Comparison of ENCODE assay signal across 27 cellular contexts in the genomic region with DNA sequence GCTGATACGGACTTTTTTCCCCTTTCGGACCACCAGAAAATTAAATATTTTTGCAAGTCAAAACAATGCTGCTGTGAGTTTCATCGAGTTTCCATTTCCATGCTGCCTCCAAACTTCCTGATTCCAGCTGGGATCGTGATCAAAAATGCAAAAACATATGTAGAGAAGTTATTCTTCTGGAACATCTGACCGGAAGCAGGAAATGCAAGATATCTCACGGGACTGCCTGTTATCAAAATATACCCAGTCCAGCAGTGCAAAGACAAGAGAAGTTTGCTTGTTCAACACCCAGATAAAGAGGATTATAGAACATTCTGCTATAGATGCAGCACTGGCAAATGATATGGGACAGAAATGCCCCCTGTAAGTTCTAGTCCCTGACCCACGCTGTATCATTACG.
A peak's percentile ranks its signal among the peaks of the same experiment; 100 is the strongest.
DNase-seq lines count a peak whose midpoint lies in the region; ATAC-seq and TF ChIP-seq lines count a peak whose summit lies in the region.
"Had no signal": no experiment of that assay in that cellular context is flagged by ENCODE, and none has a peak within 500 bp of the region (broad histone marks: within the 10 kb centered on the region; RNA-seq: fewer than 3 reads in every experiment).

No MANE protein-coding gene starts in this region.

- no peaks in the 10 kb centered on the region for H3K9me2 ChIP-seq in SK-N-SH
- H3K9me2 ChIP-seq in hepatocyte (replicated peaks; ENCODE audit: insufficient read depth) = no peaks in the 10 kb centered on the region

- no peak overlapping the region for H3K9ac ChIP-seq in SK-N-SH
- H3K9ac ChIP-seq: parathyroid adenoma had no signal

- H3K79me2 ChIP-seq in SK-N-SH (ENCODE audit: insufficient read depth) = no peaks in the 10 kb centered on the region
- no peaks in the 10 kb centered on the region for H3K79me2 ChIP-seq in hepatocyte
- H3K79me2 ChIP-seq: parathyroid adenoma had no signal

- H3K4me2 ChIP-seq in SK-N-SH (0 out of 2 replicates have a peak overlapping the region, but pooled peaks have one; percentile 7), hepatocyte (no peak overlapping the region)

- H3K36me3 ChIP-seq in SK-N-SH (replicated peaks in 1 of 2; ENCODE audit: control insufficient read depth in 1 of 2, insufficient read depth in 2 of 2, low read length in 1 of 2) (no peaks in the 10 kb centered on the region), hepatocyte (replicated peaks; ENCODE audit: insufficient read depth, low read depth) (no peaks in the 10 kb centered on the region), thoracic aorta (no peaks in the 10 kb centered on the region)
- H3K36me3 ChIP-seq: esophagus squamous epithelium, left lung, spleen, transverse colon, WERI-Rb-1 had no signal

- peaks cover 4% of the 10 kb centered on the region for H3F3A ChIP-seq in SK-N-SH (replicated peaks; ENCODE audit: insufficient read depth)

- TF ChIP-seq CTCF in SK-N-SH (IDR thresholded peaks at IDR 0.05) = no peak
- no peak for TF ChIP-seq CTCF in choroid plexus epithelial cell (conservative IDR thresholded peaks at IDR 0.05; ENCODE audit: low read depth, low read length)
- no peak for TF ChIP-seq CTCF in hepatocyte (IDR thresholded peaks at IDR 0.05; ENCODE audit: poor library complexity)
- no peak for TF ChIP-seq CTCF in thoracic aorta (IDR thresholded peaks at IDR 0.05)
- TF ChIP-seq CTCF in coronary artery (IDR thresholded peaks at IDR 0.05) = no peak

- ATAC-seq in SK-N-SH treated with all-trans-retinoic acid at 6 μM for 48 hours (no peak), thoracic aorta (ENCODE audit: insufficient number of reproducible peaks, low FRiP score, low read depth) (no peak)
- ATAC-seq: activated CD8-positive, alpha-beta T cell treated with anti-CD3 and anti-CD28 coated beads for 36 hours; activated naive CD4-positive, alpha-beta T cell treated with anti-CD3 and anti-CD28 coated beads, Interleukin-2, amount 50 U/mL, for 72 hours; body of pancreas; left lung; stimulated activated effector memory CD8-positive, alpha-beta T cell treated with anti-CD3 and anti-CD28 coated beads, Interleukin-12 subunit alpha, Interleukin-12 subunit beta, amount 100 ng/mL, for 72 hours had no signal

- H4K20me1 ChIP-seq in SK-N-SH (ENCODE audit: insufficient read depth) (no peaks in the 10 kb centered on the region), hepatocyte (ENCODE audit: insufficient read depth, poor library complexity, severe bottlenecking) (no peaks in the 10 kb centered on the region)

- DNase-seq in SK-N-SH (no peak), choroid plexus epithelial cell (ENCODE audit: low read depth) (peak; percentile 60), hepatocyte (ENCODE audit: low spot score) (no peak), thoracic aorta (ENCODE audit: low spot score) (no peak), NCI-H226 (no peak), SIG-M5 treated with dmso at 0.1 percent for 504 hours (lab: John Stamatoyannopoulos, UW; ENCODE audit: unreplicated experiment) (no peak), coronary artery (ENCODE audit: low spot score) (no peak)
- DNase-seq: 8988T; activated CD8-positive, alpha-beta T cell treated with anti-CD3 and anti-CD28 coated beads for 36 hours; activated T-cell treated with anti-CD3 and anti-CD28 coated beads, Interleukin-2, amount 50 U/mL, for 48 hours; body of pancreas; CD4-positive, CD25-positive, alpha-beta regulatory T cell; DMS79 treated with DMSO at 0.1 percent for 48 hours; esophagus squamous epithelium; H7; KBM-7; left lung; MV-4-11; NCI-H2029; NCI-H524 treated with DMSO at 0.1 percent for 48 hours; spleen; transverse colon; WERI-Rb-1 had no signal

- H3K9me3 ChIP-seq in SK-N-SH (no peaks in the 10 kb centered on the region), hepatocyte (ENCODE audit: low read depth) (no peaks in the 10 kb centered on the region), thoracic aorta (no peaks in the 10 kb centered on the region)
- H3K9me3 ChIP-seq: body of pancreas, esophagus squamous epithelium, left lung, spleen, transverse colon had no signal

- H3K4me1 ChIP-seq in SK-N-SH (ENCODE audit: control insufficient read depth in 1 of 2, insufficient read depth in 2 of 2, low read depth in 1 of 2, low read length in 1 of 2) = peaks cover 0 to 26% of the 10 kb centered on the region in 2 experiments; a peak in 2 of 4 replicates
- peaks cover 4% of the 10 kb centered on the region for H3K4me1 ChIP-seq in hepatocyte (ENCODE audit: insufficient read depth)
- H3K4me1 ChIP-seq in thoracic aorta (ENCODE audit: control insufficient read depth in 1 of 2, low read depth in 2 of 2) = peaks cover 16 to 29% of the 10 kb centered on the region in 2 donors
- H3K4me1 ChIP-seq: body of pancreas, parathyroid adenoma had no signal

- H3K27me3 ChIP-seq in SK-N-SH (ENCODE audit: insufficient read depth) (no peaks in the 10 kb centered on the region), hepatocyte (no peaks in the 10 kb centered on the region), thoracic aorta (replicated peaks; ENCODE audit: insufficient read depth) (no peaks in the 10 kb centered on the region)
- H3K27me3 ChIP-seq: body of pancreas, esophagus squamous epithelium, left lung, spleen, transverse colon had no signal

- H3K4me3 ChIP-seq in SK-N-SH (ENCODE audit: low read depth in 2 of 2, low read length in 1 of 2) (no peak overlapping the region), choroid plexus epithelial cell (ENCODE audit: low read depth, low read length) (peak overlapping the region; percentile 3), hepatocyte (no peak overlapping the region), thoracic aorta (peak overlapping the region; percentile 4), coronary artery (no peak overlapping the region)
- H3K4me3 ChIP-seq: body of pancreas, esophagus squamous epithelium, left lung, spleen, transverse colon had no signal

- 36% methylated on average over 8 of the region's 8 CpGs for WGBS in SK-N-SH (ENCODE audit: low lambda C conversion rate)
- 67% methylated on average over 8 of the region's 8 CpGs for WGBS in hepatocyte (ENCODE audit: low lambda C conversion rate, missing lambda C conversion rate)

- H3K27ac ChIP-seq in SK-N-SH (ENCODE audit: low read depth in 2 of 2, low read length in 1 of 2) (peak overlapping the region in 1 of 2 experiments; percentile 76; a peak in 1 of 4 replicates), hepatocyte (peak overlapping the region; percentile 25), thoracic aorta (peak overlapping the region; percentile 2 to 25), coronary artery (peak overlapping the region in 1 of 2 donors; percentile 46)
- H3K27ac ChIP-seq: left lung, parathyroid adenoma, transverse colon, WERI-Rb-1 had no signal

- POLR2A ChIA-PET in SK-N-SH (lab: Yijun Ruan, JAX) = no interaction called here

- CTCF ChIA-PET in SK-N-SH (lab: Yijun Ruan, JAX) = no interaction called here

- no peak for TF ChIP-seq EP300 in SK-N-SH (IDR thresholded peaks at IDR 0.05; ENCODE audit: borderline replicate concordance in 1 of 2, low read depth in 1 of 2, low read length in 1 of 2)

- TF ChIP-seq RAD21 in SK-N-SH (IDR thresholded peaks at IDR 0.05; ENCODE audit: low read length) = no peak

- H2AFZ ChIP-seq in SK-N-SH (ENCODE audit: low read depth) = peak overlapping the region; percentile 42
- no peak overlapping the region for H2AFZ ChIP-seq in hepatocyte
- H2AFZ ChIP-seq: parathyroid adenoma had no signal

TF ChIP-seq in SK-N-SH, 30 proteins besides CTCF, POLR2A, EP300 and RAD21:
- TF ChIP-seq JUND (IDR thresholded peaks at IDR 0.05) = no peak
- no peak for TF ChIP-seq TCF12 (IDR thresholded peaks at IDR 0.05)
- TF ChIP-seq MXI1 (IDR thresholded peaks at IDR 0.05; ENCODE audit: low read depth, low read length) = no peak
- TF ChIP-seq FOXJ3 (CRISPR knock-in tag; IDR thresholded peaks at IDR 0.05) = no peak

TF ChIP-seq in SK-N-SH treated with all-trans-retinoic acid at 6 μM for 48 hours, 23 proteins besides CTCF, POLR2A, EP300 and RAD21 (continues in another document):
- no peak for TF ChIP-seq ZC3H10 (CRISPR knock-in tag; IDR thresholded peaks at IDR 0.05)
- no peak for TF ChIP-seq SNAI2 (CRISPR knock-in tag; IDR thresholded peaks at IDR 0.05)
- no peak for TF ChIP-seq ZFP3 (CRISPR knock-in tag; IDR thresholded peaks at IDR 0.05)
- no peak for TF ChIP-seq ZNF8 (CRISPR knock-in tag; IDR thresholded peaks at IDR 0.05)
- TF ChIP-seq POU6F1 (CRISPR knock-in tag; IDR thresholded peaks at IDR 0.05; ENCODE audit: borderline replicate concordance, low read depth) = no peak
- no peak for TF ChIP-seq CREB5 (CRISPR knock-in tag; IDR thresholded peaks at IDR 0.05; ENCODE audit: low read depth)
- no peak for TF ChIP-seq CSDC2 (CRISPR knock-in tag; IDR thresholded peaks at IDR 0.05)
- TF ChIP-seq ZNF565 (CRISPR knock-in tag; conservative IDR thresholded peaks at IDR 0.05; ENCODE audit: low read depth) = no peak
- no peak for TF ChIP-seq TOX (CRISPR knock-in tag; IDR thresholded peaks at IDR 0.05; ENCODE audit: borderline replicate concordance)

Comparison
In these comparisons a context has a peak if more than half of its experiments do, and no peak if none do; other contexts are left out.
1. H3K4me3 ChIP-seq: peak in choroid plexus epithelial cell (single experiment) and thoracic aorta (single experiment); none in SK-N-SH (0 of 2), hepatocyte (single experiment) and coronary artery (single experiment).